Comparison of ENCODE assay signal across 19 cellular contexts in the genomic region with DNA sequence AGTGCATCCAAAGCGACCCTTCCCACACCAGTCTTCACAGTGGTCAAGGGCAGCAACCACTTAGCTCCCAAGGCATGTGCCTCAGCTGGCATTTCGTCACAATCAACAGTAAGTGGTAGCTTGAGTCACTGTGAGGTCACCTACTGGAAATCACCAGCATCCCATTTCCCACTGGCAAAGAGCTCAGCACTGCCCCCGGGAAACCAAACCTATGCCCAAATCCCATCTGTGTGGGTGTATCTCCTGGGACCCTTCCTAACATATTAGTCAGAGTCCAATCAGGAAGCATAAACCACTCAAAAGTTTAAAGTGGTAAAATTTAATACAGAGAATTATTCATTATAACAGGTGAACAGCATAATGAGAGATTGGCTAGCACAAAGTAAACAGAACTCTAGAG. TPM values are rescaled to one million over a fixed set of nuclear protein-coding genes. Genes with fewer than 3 reads are reported as not detected.
"Had no signal": no experiment of that assay in that cellular context is flagged by ENCODE, and none has a peak within 500 bp of the region (broad histone marks: within the 10 kb centered on the region; RNA-seq: fewer than 3 reads in every experiment).

No MANE protein-coding gene starts in this region.

RNA-seq across cellular contexts. Expression of gene OR4F16, which starts 47.2 kb away (rescaled TPM):
- total RNA-seq: naive thymus-derived CD8-positive, alpha-beta T cell; natural killer cell treated with Interleukin-12 subunit alpha and Interleukin-12 subunit beta and Interleukin-15 and Interleukin-18, amount 100 ng/mL, for 72 hours; neural crest cell; omental fat pad; osteocyte; progenitor cell of endocrine pancreas; psoas muscle; right cardiac atrium; sigmoid colon; skeletal muscle tissue; stomach; subcutaneous adipose tissue; temporal lobe; thoracic aorta; upper lobe of left lung; ureter; vagina had no signal
- polyA plus RNA-seq: naive thymus-derived CD8-positive, alpha-beta T cell; pancreas; right cardiac atrium; sigmoid colon; small intestine; stomach had no signal
